Comparison of ENCODE assay signal across 2 cellular contexts in the genomic region with DNA sequence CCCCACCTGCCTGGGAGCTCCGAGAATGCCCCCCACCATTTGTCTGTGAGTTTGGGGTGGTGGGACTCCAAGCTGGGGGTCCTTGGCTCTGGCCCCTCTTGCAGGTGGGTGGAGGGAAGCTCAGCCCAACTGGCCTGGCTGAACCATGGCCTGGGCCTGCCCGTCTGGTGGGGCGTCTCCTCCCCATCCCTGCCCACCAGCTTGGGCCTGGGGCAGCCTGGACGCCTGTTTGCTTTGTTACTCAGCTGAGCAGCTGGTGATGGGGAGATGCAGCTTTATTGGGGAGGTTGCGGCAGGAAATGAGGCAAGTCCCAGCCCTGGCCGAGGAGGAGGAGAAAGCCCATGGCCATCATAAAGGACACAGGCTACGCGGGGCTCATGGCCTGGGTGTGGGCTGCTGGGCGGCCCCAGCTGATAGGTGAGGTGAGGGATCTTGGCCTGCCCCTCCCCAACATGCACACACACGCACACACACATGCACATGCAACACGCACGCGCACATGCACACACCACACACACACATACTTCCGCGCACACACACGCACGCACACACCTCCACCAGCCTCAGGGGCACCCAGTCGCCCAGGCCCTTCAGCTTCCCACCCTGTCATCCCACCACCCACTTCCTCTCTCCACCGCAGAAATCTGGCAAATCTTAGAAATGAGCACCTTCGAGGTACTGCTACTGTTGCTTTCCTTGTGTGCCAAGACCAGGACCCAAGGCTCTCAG.
A peak's percentile ranks its signal among the peaks of the same experiment; 100 is the strongest.
TF ChIP-seq lines count a peak whose summit lies in the region.

No MANE protein-coding gene starts in this region.

TF ChIP-seq in IMR-90, 13 proteins besides CTCF, POLR2A, EP300 and RAD21:
- TF ChIP-seq RCOR1 (IDR thresholded peaks at IDR 0.05; ENCODE audit: insufficient replicate concordance, low read length) (no peak), MAFK (IDR thresholded peaks at IDR 0.05; ENCODE audit: low read depth, low read length) (no peak), CHD1 (IDR thresholded peaks at IDR 0.05; ENCODE audit: low read depth, low read length) (no peak), RFX5 (IDR thresholded peaks at IDR 0.05; ENCODE audit: low read depth, low read length) (no peak), CEBPB (IDR thresholded peaks at IDR 0.05; ENCODE audit: low read depth, low read length) (no peak), SMC3 (IDR thresholded peaks at IDR 0.05; ENCODE audit: low read depth, low read length) (no peak), NFE2L2 (IDR thresholded peaks at IDR 0.05; ENCODE audit: low read depth, low read length) (no peak), MXI1 (IDR thresholded peaks at IDR 0.05; ENCODE audit: borderline replicate concordance, low read depth, low read length) (no peak), FOS (IDR thresholded peaks at IDR 0.05; ENCODE audit: low read depth, low read length) (no peak), MAZ (IDR thresholded peaks at IDR 0.05; ENCODE audit: borderline replicate concordance, low read depth, low read length) (no peak), BHLHE40 (IDR thresholded peaks at IDR 0.05; ENCODE audit: low read depth, low read length) (no peak)
- TF ChIP-seq, protein P1, sequence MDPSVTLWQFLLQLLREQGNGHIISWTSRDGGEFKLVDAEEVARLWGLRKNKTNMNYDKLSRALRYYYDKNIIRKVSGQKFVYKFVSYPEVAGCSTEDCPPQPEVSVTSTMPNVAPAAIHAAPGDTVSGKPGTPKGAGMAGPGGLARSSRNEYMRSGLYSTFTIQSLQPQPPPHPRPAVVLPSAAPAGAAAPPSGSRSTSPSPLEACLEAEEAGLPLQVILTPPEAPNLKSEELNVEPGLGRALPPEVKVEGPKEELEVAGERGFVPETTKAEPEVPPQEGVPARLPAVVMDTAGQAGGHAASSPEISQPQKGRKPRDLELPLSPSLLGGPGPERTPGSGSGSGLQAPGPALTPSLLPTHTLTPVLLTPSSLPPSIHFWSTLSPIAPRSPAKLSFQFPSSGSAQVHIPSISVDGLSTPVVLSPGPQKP (IDR thresholded peaks at IDR 0.05; ENCODE audit: borderline replicate concordance, low read depth, low read length): no peak
- TF ChIP-seq, protein P2, sequence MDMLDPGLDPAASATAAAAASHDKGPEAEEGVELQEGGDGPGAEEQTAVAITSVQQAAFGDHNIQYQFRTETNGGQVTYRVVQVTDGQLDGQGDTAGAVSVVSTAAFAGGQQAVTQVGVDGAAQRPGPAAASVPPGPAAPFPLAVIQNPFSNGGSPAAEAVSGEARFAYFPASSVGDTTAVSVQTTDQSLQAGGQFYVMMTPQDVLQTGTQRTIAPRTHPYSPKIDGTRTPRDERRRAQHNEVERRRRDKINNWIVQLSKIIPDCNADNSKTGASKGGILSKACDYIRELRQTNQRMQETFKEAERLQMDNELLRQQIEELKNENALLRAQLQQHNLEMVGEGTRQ (IDR thresholded peaks at IDR 0.05; ENCODE audit: low read depth, low read length): no peak

TF ChIP-seq in K562, 482 proteins besides CTCF, POLR2A, EP300 and RAD21:
- TF ChIP-seq HDAC1 (IDR thresholded peaks at IDR 0.05) (peak in 1 of 2 experiments; percentile 22; a peak in 1 of 4 replicates), FOXK1 (CRISPR knock-in tag; IDR thresholded peaks at IDR 0.05; ENCODE audit: borderline replicate concordance) (no peak), ZFP36 (IDR thresholded peaks at IDR 0.05; ENCODE audit: low read depth, low read length, partially characterized antibody) (no peak), PHF20 (IDR thresholded peaks at IDR 0.05; ENCODE audit: partially characterized antibody) (peak; percentile 39), NBN (IDR thresholded peaks at IDR 0.05; ENCODE audit: low read depth) (no peak), ZBTB7A (IDR thresholded peaks at IDR 0.05; ENCODE audit: borderline replicate concordance, control insufficient read depth, low read depth, low read length) (peak; percentile 53; the same call in 1 of the 2 replicates), SPI1 (IDR thresholded peaks at IDR 0.05; ENCODE audit: borderline replicate concordance, low read depth, low read length) (peak; percentile 65), FOS (IDR thresholded peaks at IDR 0.05; ENCODE audit: extremely low read depth, insufficient read length) (no peak)
- TF ChIP-seq, protein P3, sequence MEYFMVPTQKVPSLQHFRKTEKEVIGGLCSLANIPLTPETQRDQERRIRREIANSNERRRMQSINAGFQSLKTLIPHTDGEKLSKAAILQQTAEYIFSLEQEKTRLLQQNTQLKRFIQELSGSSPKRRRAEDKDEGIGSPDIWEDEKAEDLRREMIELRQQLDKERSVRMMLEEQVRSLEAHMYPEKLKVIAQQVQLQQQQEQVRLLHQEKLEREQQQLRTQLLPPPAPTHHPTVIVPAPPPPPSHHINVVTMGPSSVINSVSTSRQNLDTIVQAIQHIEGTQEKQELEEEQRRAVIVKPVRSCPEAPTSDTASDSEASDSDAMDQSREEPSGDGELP (CRISPR knock-in tag; IDR thresholded peaks at IDR 0.05; ENCODE audit: borderline replicate concordance): peak; percentile 11; the same call in 1 of the 2 replicates
